22 cellular contexts compared by ENCODE assay signal in genomic region chr12:120168337-120168736, GRCh38. TPM values are rescaled to one million over a fixed set of nuclear protein-coding genes. Genes with fewer than 3 reads are reported as not detected.
DNase-seq lines count a peak whose midpoint lies in the region; ATAC-seq and TF ChIP-seq lines count a peak whose summit lies in the region.
"Had no signal": no experiment of that assay in that cellular context is flagged by ENCODE, and none has a peak within 500 bp of the region (broad histone marks: within the 10 kb centered on the region; RNA-seq: fewer than 3 reads in every experiment).

No MANE protein-coding gene starts in this region.

- peaks cover 47% of the 10 kb centered on the region for H3K4me1 ChIP-seq in DOHH2 (ENCODE audit: control insufficient read depth, low read length)
- no peaks in the 10 kb centered on the region for H3K4me1 ChIP-seq in RWPE2 (ENCODE audit: insufficient read depth, poor library complexity, severe bottlenecking)
- H3K4me1 ChIP-seq: SJCRH30 had no signal

- H3K36me3 ChIP-seq in DOHH2 (ENCODE audit: control insufficient read depth, low read length), result peaks cover 75% of the 10 kb centered on the region
- H3K36me3 ChIP-seq in RWPE2 (ENCODE audit: low read depth), result peaks cover 95% of the 10 kb centered on the region

- TF ChIP-seq CTCF in DOHH2 (IDR thresholded peaks at IDR 0.05; ENCODE audit: low read depth, low read length, poor library complexity, severe bottlenecking), result no peak
- no peak for TF ChIP-seq CTCF in RWPE2 (IDR thresholded peaks at IDR 0.05; ENCODE audit: poor library complexity, severe bottlenecking)
- no peak for TF ChIP-seq CTCF in nephron progenitor cell (IDR thresholded peaks at IDR 0.05)

- H3K36me3 Mint-ChIP-seq in activated CD4-positive, alpha-beta memory T cell treated with anti-CD3 and anti-CD28 coated beads, Interleukin-2, amount 10 ng/mL, durations not matched to agents 7 days and 5 days (ENCODE audit: low read depth), result peaks cover 46% of the 10 kb centered on the region
- H3K36me3 Mint-ChIP-seq in activated CD4-positive, alpha-beta memory T cell treated with anti-CD3 and anti-CD28 coated beads for 36 hours, result peaks cover 33% of the 10 kb centered on the region
- H3K36me3 Mint-ChIP-seq in nephron progenitor cell (ENCODE audit: low read depth), result peaks cover 51% of the 10 kb centered on the region

- intact Hi-C loops in activated CD4-positive, alpha-beta memory T cell treated with anti-CD3 and anti-CD28 coated beads for 36 hours (cut with micrococcal nuclease), result no loop called here

- H3K27ac Mint-ChIP-seq in activated CD4-positive, alpha-beta memory T cell treated with anti-CD3 and anti-CD28 coated beads, Interleukin-2, amount 10 ng/mL, durations not matched to agents 7 days and 5 days, result peak overlapping the region; percentile 44
- H3K27ac Mint-ChIP-seq in activated CD4-positive, alpha-beta memory T cell treated with anti-CD3 and anti-CD28 coated beads for 36 hours, result no peak overlapping the region
- peak overlapping the region; percentile 66 for H3K27ac Mint-ChIP-seq in nephron progenitor cell
- H3K27ac Mint-ChIP-seq: CD4-positive, alpha-beta T cell; GM23338 had no signal

- 0 out of 3 replicates have a peak, but pooled peaks have one; percentile 23 for ATAC-seq in RWPE2 (ENCODE audit: low read depth)
- ATAC-seq: GM23338 had no signal

- H3K79me2 ChIP-seq in DOHH2 (ENCODE audit: control insufficient read depth, low read length), result peaks cover 16% of the 10 kb centered on the region

- POLR2A ChIA-PET in activated CD4-positive, alpha-beta memory T cell treated with anti-CD3 and anti-CD28 coated beads, Interleukin-2, amount 10 ng/mL, durations not matched to agents 7 days and 5 days (lab: Charles Lee), result interaction anchor here (1.1 to 1.8 kb wide), 2 partner anchors 30 to 34 kb away, joined by 3 to 6 read pairs; no protein-coding TSS in a partner anchor
- POLR2A ChIA-PET in activated CD4-positive, alpha-beta memory T cell treated with anti-CD3 and anti-CD28 coated beads for 36 hours (lab: Charles Lee), result interaction anchor here (1.6 kb wide), 1 partner anchor 28 kb away, joined by 6 read pairs; no protein-coding TSS in a partner anchor

- DNase-seq in activated CD4-positive, alpha-beta memory T cell treated with anti-CD3 and anti-CD28 coated beads, Interleukin-2, amount 10 ng/mL, durations not matched to agents 7 days and 5 days, result no peak
- no peak for DNase-seq in activated CD4-positive, alpha-beta memory T cell treated with anti-CD3 and anti-CD28 coated beads for 36 hours
- DNase-seq in RWPE2 (ENCODE audit: low spot score) (no peak), nephron progenitor cell (no peak), ACHN (no peak), NCI-H345 treated with DMSO at 0.1 percent for 48 hours (lab: John Stamatoyannopoulos, UW; ENCODE audit: unreplicated experiment) (no peak), OCI-M1 (lab: John Stamatoyannopoulos, UW) (no peak)
- DNase-seq: Calu3; CD4-positive, alpha-beta T cell; DMS53; KBM-7; NCI-H1105; NCI-H2081; NCI-H2171 treated with DMSO at 0.1 percent for 48 hours; NCI-H510A treated with DMSO at 0.1 percent for 48 hours; NCI-H774; PC-9; SJCRH30; SW 1271 had no signal

- H3K4me2 ChIP-seq in DOHH2 (ENCODE audit: low read length), result peak overlapping the region; percentile 64
- H3K4me2 ChIP-seq: GM23338, PC-9 had no signal

- peaks cover 34% of the 10 kb centered on the region for H3F3A ChIP-seq in DOHH2 (ENCODE audit: control insufficient read depth, insufficient read depth)

- in situ Hi-C loops in ACHN (cut with HindIII; ENCODE audit: low pct_ligation_motif_present, low pct_unique_long_range_greater_than_20kb, low sequenced_read_pairs), result no loop called here

- CTCF ChIA-PET in activated CD4-positive, alpha-beta memory T cell treated with anti-CD3 and anti-CD28 coated beads, Interleukin-2, amount 10 ng/mL, durations not matched to agents 7 days and 5 days (lab: Charles Lee), result interaction anchor here (0.7 to 1.5 kb wide), 2 partner anchors 34 to 98 kb away, joined by 4 to 6 read pairs; partner anchors contain the start of gene PXN
- CTCF ChIA-PET in activated CD4-positive, alpha-beta memory T cell treated with anti-CD3 and anti-CD28 coated beads for 36 hours (lab: Charles Lee), result no interaction called here

- H3K27ac ChIP-seq in DOHH2 (ENCODE audit: low read depth, low read length), result peak overlapping the region; percentile 94
- H3K27ac ChIP-seq in RWPE2 (ENCODE audit: poor library complexity, severe bottlenecking), result no peak overlapping the region
- H3K27ac ChIP-seq: 22Rv1, PC-9, SJCRH30 had no signal

- H4K20me1 ChIP-seq in DOHH2 (ENCODE audit: control insufficient read depth, insufficient read depth, low read depth, low read length), result no peaks in the 10 kb centered on the region

- no peaks in the 10 kb centered on the region for H3K27me3 ChIP-seq in DOHH2 (ENCODE audit: control insufficient read depth, low read length)
- H3K27me3 ChIP-seq in RWPE2 (ENCODE audit: insufficient read depth, poor library complexity, severe bottlenecking), result no peaks in the 10 kb centered on the region
- H3K27me3 ChIP-seq: SJCRH30 had no signal

- no peaks in the 10 kb centered on the region for H3K9me3 ChIP-seq in DOHH2 (ENCODE audit: control insufficient read depth, insufficient read depth, low read length)
- H3K9me3 ChIP-seq in RWPE2 (ENCODE audit: severe bottlenecking), result no peaks in the 10 kb centered on the region
- H3K9me3 ChIP-seq: SJCRH30 had no signal

- H3K4me3 Mint-ChIP-seq in activated CD4-positive, alpha-beta memory T cell treated with anti-CD3 and anti-CD28 coated beads, Interleukin-2, amount 10 ng/mL, durations not matched to agents 7 days and 5 days, result no peak overlapping the region
- H3K4me3 Mint-ChIP-seq in activated CD4-positive, alpha-beta memory T cell treated with anti-CD3 and anti-CD28 coated beads for 36 hours, result no peak overlapping the region
- H3K4me3 Mint-ChIP-seq in nephron progenitor cell, result no peak overlapping the region
- H3K4me3 Mint-ChIP-seq: CD4-positive, alpha-beta T cell; GM23338 had no signal

- H3K4me1 Mint-ChIP-seq in activated CD4-positive, alpha-beta memory T cell treated with anti-CD3 and anti-CD28 coated beads, Interleukin-2, amount 10 ng/mL, durations not matched to agents 7 days and 5 days, result peaks cover 3% of the 10 kb centered on the region
- H3K4me1 Mint-ChIP-seq in activated CD4-positive, alpha-beta memory T cell treated with anti-CD3 and anti-CD28 coated beads for 36 hours (ENCODE audit: low read depth), result no peaks in the 10 kb centered on the region
- no peaks in the 10 kb centered on the region for H3K4me1 Mint-ChIP-seq in nephron progenitor cell
- H3K4me1 Mint-ChIP-seq: GM23338 had no signal

- H3K27me3 Mint-ChIP-seq in activated CD4-positive, alpha-beta memory T cell treated with anti-CD3 and anti-CD28 coated beads, Interleukin-2, amount 10 ng/mL, durations not matched to agents 7 days and 5 days, result no peaks in the 10 kb centered on the region
- no peaks in the 10 kb centered on the region for H3K27me3 Mint-ChIP-seq in activated CD4-positive, alpha-beta memory T cell treated with anti-CD3 and anti-CD28 coated beads for 36 hours
- no peaks in the 10 kb centered on the region for H3K27me3 Mint-ChIP-seq in nephron progenitor cell (ENCODE audit: low read depth, poor library complexity)
- H3K27me3 Mint-ChIP-seq: CD4-positive, alpha-beta T cell had no signal

- no peaks in the 10 kb centered on the region for H3K9me3 Mint-ChIP-seq in activated CD4-positive, alpha-beta memory T cell treated with anti-CD3 and anti-CD28 coated beads, Interleukin-2, amount 10 ng/mL, durations not matched to agents 7 days and 5 days
- H3K9me3 Mint-ChIP-seq in activated CD4-positive, alpha-beta memory T cell treated with anti-CD3 and anti-CD28 coated beads for 36 hours, result no peaks in the 10 kb centered on the region
- no peaks in the 10 kb centered on the region for H3K9me3 Mint-ChIP-seq in nephron progenitor cell
- H3K9me3 Mint-ChIP-seq: CD4-positive, alpha-beta T cell; GM23338 had no signal

- no peaks in the 10 kb centered on the region for H3K9me2 ChIP-seq in DOHH2 (replicated peaks; ENCODE audit: control insufficient read depth, low read length)

- H3K4me3 ChIP-seq in DOHH2 (ENCODE audit: low read length) (peak overlapping the region; percentile 45; the same call in 1 of the 2 replicates), RWPE2 (ENCODE audit: severe bottlenecking) (no peak overlapping the region)
- H3K4me3 ChIP-seq: GM23338, PC-9, SJCRH30 had no signal

RNA-seq across cellular contexts. Expression of gene GCN1, which starts 26.2 kb away (rescaled TPM):
- total RNA-seq in activated CD4-positive, alpha-beta memory T cell treated with anti-CD3 and anti-CD28 coated beads, Interleukin-2, amount 10 ng/mL, durations not matched to agents 7 days and 5 days, result 10 to 100 TPM; 86.0 to 94.3 TPM
- 100 to 1,000 TPM; 121 TPM for total RNA-seq in activated CD4-positive, alpha-beta memory T cell treated with anti-CD3 and anti-CD28 coated beads for 36 hours

RNA-seq across cellular contexts. Expression of gene RPLP0, which starts 32.6 kb away (rescaled TPM):
- total RNA-seq in activated CD4-positive, alpha-beta memory T cell treated with anti-CD3 and anti-CD28 coated beads, Interleukin-2, amount 10 ng/mL, durations not matched to agents 7 days and 5 days, result 1,000 to 10,000 TPM; 1,823 to 1,853 TPM
- total RNA-seq in activated CD4-positive, alpha-beta memory T cell treated with anti-CD3 and anti-CD28 coated beads for 36 hours, result 1,000 to 10,000 TPM; 4,273 to 4,368 TPM

RNA-seq across cellular contexts. Expression of gene RAB35, which starts 51.8 kb away (rescaled TPM):
- 10 to 100 TPM; 78.5 to 84.0 TPM for total RNA-seq in activated CD4-positive, alpha-beta memory T cell treated with anti-CD3 and anti-CD28 coated beads, Interleukin-2, amount 10 ng/mL, durations not matched to agents 7 days and 5 days
- 10 to 100 TPM; 62.1 to 66.4 TPM for total RNA-seq in activated CD4-positive, alpha-beta memory T cell treated with anti-CD3 and anti-CD28 coated beads for 36 hours
